16 cellular contexts compared by ENCODE assay signal in the genomic region with DNA sequence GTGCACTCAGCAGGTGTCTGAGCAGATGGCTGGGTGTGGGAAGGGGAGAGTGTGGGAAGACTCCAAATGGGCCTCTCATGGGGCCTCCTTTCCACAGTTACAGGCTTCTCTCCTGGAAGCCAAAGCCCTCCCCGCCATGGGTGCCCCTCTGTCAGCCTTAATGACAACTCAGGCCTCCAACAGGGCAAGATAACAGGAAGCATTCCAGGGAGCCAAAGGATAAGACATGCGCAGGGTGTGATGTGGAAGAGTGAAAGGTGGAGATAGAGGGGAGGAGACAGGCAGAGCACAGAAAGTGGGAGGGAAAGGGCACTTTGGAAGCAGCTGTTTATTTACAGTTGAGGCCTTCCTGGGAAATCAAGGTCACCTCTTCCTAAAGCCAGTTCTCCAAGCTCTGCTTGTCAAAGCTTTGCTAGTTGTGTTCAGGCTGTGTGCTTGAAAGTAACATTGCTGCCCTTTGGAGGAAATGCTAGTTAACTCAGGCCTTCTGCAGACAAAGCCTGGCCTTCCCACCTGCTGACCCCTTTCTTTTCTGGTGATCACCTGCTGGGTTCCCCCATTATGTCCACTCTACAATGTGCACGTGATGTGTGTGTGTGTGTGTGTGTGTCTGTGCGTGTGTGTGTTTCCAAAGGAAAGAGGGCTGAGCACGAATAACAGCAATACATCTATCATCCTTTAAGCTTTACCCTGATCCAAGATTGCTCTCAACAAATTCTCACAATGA. TPM values are rescaled to one million over a fixed set of nuclear protein-coding genes. Genes with fewer than 3 reads are reported as not detected.
DNase-seq lines count a peak whose midpoint lies in the region; ATAC-seq and TF ChIP-seq lines count a peak whose summit lies in the region.
"Had no signal": no experiment of that assay in that cellular context is flagged by ENCODE, and none has a peak within 500 bp of the region (broad histone marks: within the 10 kb centered on the region; RNA-seq: fewer than 3 reads in every experiment).

No MANE protein-coding gene starts in this region.

- H3K56ac ChIP-seq in H9 (ENCODE audit: insufficient read length, low read depth, low read length), result no peak overlapping the region

- peaks cover 3% of the 10 kb centered on the region for H3K23me2 ChIP-seq in H9 (ENCODE audit: insufficient read length, low read depth, low read length, poor library complexity, severe bottlenecking)

- H2BK120ac ChIP-seq in H9 (ENCODE audit: low read depth, low read length, poor library complexity, severe bottlenecking) (no peak overlapping the region), mesenchymal stem cell (ENCODE audit: low read depth, low read length) (no peak overlapping the region)

- H2AFZ ChIP-seq in H9 (ENCODE audit: low read length) (no peak overlapping the region), mesenchymal stem cell (ENCODE audit: low read depth, low read length) (no peak overlapping the region)

- H4K8ac ChIP-seq in H9 (replicated peaks; ENCODE audit: insufficient read length, low read depth, low read length) (no peak overlapping the region), mesenchymal stem cell (ENCODE audit: low read length) (no peak overlapping the region)

- no peaks in the 10 kb centered on the region for H3K79me1 ChIP-seq in H9 (ENCODE audit: insufficient read depth, low read depth, low read length, poor library complexity, severe bottlenecking)
- no peaks in the 10 kb centered on the region for H3K79me1 ChIP-seq in mesenchymal stem cell (replicated peaks; ENCODE audit: low read length, poor library complexity, severe bottlenecking)

- no peak for ATAC-seq in esophagus mucosa
- ATAC-seq in sciatic nerve, result no peak
- ATAC-seq: gastrocnemius medialis, PC-3 had no signal

- no peaks in the 10 kb centered on the region for H4K20me1 ChIP-seq in H9 (ENCODE audit: control insufficient read depth, insufficient read depth, insufficient read length)

- H3K4ac ChIP-seq in H9 (ENCODE audit: low read depth, low read length), result no peak overlapping the region
- H3K4ac ChIP-seq in mesenchymal stem cell (ENCODE audit: low read depth in 1 of 2, low read length in 2 of 2), result peak overlapping the region in 1 of 2 experiments; percentile 76

- H3K4me3 ChIP-seq in mesenchymal stem cell (ENCODE audit: insufficient read depth in 1 of 2, low read depth in 1 of 2, low read length in 2 of 2), result no peak overlapping the region
- H3K4me3 ChIP-seq: gastrocnemius medialis, transverse colon had no signal

- TF ChIP-seq CTCF in H9 (conservative IDR thresholded peaks at IDR 0.05), result no peak

- H3K4me1 ChIP-seq in H9 (ENCODE audit: insufficient read depth, low read length) (peaks cover 14% of the 10 kb centered on the region), mesenchymal stem cell (ENCODE audit: control insufficient read depth, insufficient read depth, low read depth, low read length) (peaks cover 17% of the 10 kb centered on the region)

- H3K79me2 ChIP-seq in H9 (ENCODE audit: insufficient read depth, low read length), result no peaks in the 10 kb centered on the region

- H3K14ac ChIP-seq in H9 (ENCODE audit: insufficient read depth, low read length), result 0 out of 2 replicates have a peak overlapping the region, but pooled peaks have one; percentile 61
- H3K14ac ChIP-seq in mesenchymal stem cell (ENCODE audit: low read length in 2 of 2), result peak overlapping the region in 1 of 2 experiments; percentile 92

- H3K9me3 ChIP-seq in H9 (ENCODE audit: control insufficient read depth, low read depth, low read length) (no peaks in the 10 kb centered on the region), mesenchymal stem cell (ENCODE audit: control insufficient read depth, low read length) (no peaks in the 10 kb centered on the region)
- H3K9me3 ChIP-seq: gastrocnemius medialis, neutrophil, transverse colon had no signal

- H3K27ac ChIP-seq in H9 (ENCODE audit: insufficient read length, low read depth, low read length) (peak overlapping the region; percentile 82), mesenchymal stem cell (ENCODE audit: low read length, poor library complexity, severe bottlenecking) (no peak overlapping the region)
- H3K27ac ChIP-seq: gastrocnemius medialis, neutrophil, transverse colon had no signal

- H3K9ac ChIP-seq in H9 (ENCODE audit: extremely low read depth, insufficient read length, low read length) (no peak overlapping the region), mesenchymal stem cell (ENCODE audit: low read length) (no peak overlapping the region)

- H2BK12ac ChIP-seq in H9 (ENCODE audit: insufficient read length, low read depth, low read length) (no peak overlapping the region), mesenchymal stem cell (ENCODE audit: low read length in 2 of 2) (peak overlapping the region; percentile 29 to 31)

- no peak overlapping the region for H4K5ac ChIP-seq in H9 (ENCODE audit: insufficient read length, low read depth, low read length)

- H3K18ac ChIP-seq in H9 (ENCODE audit: insufficient read length, low read depth, low read length) (no peak overlapping the region), mesenchymal stem cell (ENCODE audit: low read depth in 1 of 2, low read length in 2 of 2) (peak overlapping the region; percentile 48 to 74)

- H3K27me3 Mint-ChIP-seq in H9 (ENCODE audit: low read depth), result peaks cover 14% of the 10 kb centered on the region

- H3K36me3 Mint-ChIP-seq in H9 (ENCODE audit: insufficient read depth in 1 of 3, low read depth in 3 of 3), result no peaks in the 10 kb centered on the region; a peak in 1 of 7 replicates

- no peak overlapping the region for H2BK5ac ChIP-seq in H9 (ENCODE audit: insufficient read length, low read length)
- H2BK5ac ChIP-seq in mesenchymal stem cell (ENCODE audit: low read depth, low read length, poor library complexity, severe bottlenecking), result no peak overlapping the region

- no CpG with 5 or more reads among the region's 5 CpGs for WGBS in H9 (ENCODE audit: extremely low coverage, insufficient read length, low lambda C conversion rate)
- WGBS in mesenchymal stem cell, result 29% methylated on average over 3 of the region's 5 CpGs

- H3K4me1 Mint-ChIP-seq in H9, result peaks cover 40 to 41% of the 10 kb centered on the region in 2 experiments

- peak overlapping the region; percentile 36 to 43; a peak in 4 of 5 replicates for H3K4me3 Mint-ChIP-seq in H9
- H3K4me3 Mint-ChIP-seq: activated T-cell treated with anti-CD3 and anti-CD28 coated beads, Interleukin-2, amount 50 U/mL, for 24 hours had no signal

- DNase-seq in H9, result peak; percentile 86
- DNase-seq in NCI-H146 treated with DMSO at 0.1 percent for 48 hours (lab: John Stamatoyannopoulos, UW; ENCODE audit: unreplicated experiment), result peak; percentile 96
- peak; percentile 43 for DNase-seq in mesenchymal stem cell
- no peak for DNase-seq in effector CD4-positive, alpha-beta T cell
- no peak for DNase-seq in sciatic nerve (ENCODE audit: low spot score)
- DNase-seq in NK-92 (lab: John Stamatoyannopoulos, UW; ENCODE audit: unreplicated experiment), result no peak
- DNase-seq: activated CD4-positive, alpha-beta T cell treated with anti-CD3 and anti-CD28 coated beads for 48 hours; activated T-cell treated with anti-CD3 and anti-CD28 coated beads, Interleukin-2, amount 50 U/mL, for 24 hours; amygdala; effector CD8-positive, alpha-beta T cell; gastrocnemius medialis; PC-3; transverse colon had no signal

- H3K23ac ChIP-seq in H9 (ENCODE audit: insufficient read length, low read depth, low read length) (no peak overlapping the region), mesenchymal stem cell (ENCODE audit: low read length in 2 of 2) (no peak overlapping the region)

- H3K9me3 Mint-ChIP-seq in H9, result no peaks in the 10 kb centered on the region; a peak in 1 of 5 replicates
- H3K9me3 Mint-ChIP-seq: activated T-cell treated with anti-CD3 and anti-CD28 coated beads, Interleukin-2, amount 50 U/mL, for 24 hours had no signal

- H3K27me3 ChIP-seq in H9 (ENCODE audit: insufficient read depth, low read length) (no peaks in the 10 kb centered on the region; the same call in 1 of the 2 replicates), mesenchymal stem cell (ENCODE audit: control insufficient read depth in 1 of 2, insufficient read depth in 1 of 2, low read length in 2 of 2) (peaks cover 4 to 6% of the 10 kb centered on the region in 2 experiments)
- H3K27me3 ChIP-seq: gastrocnemius medialis had no signal

- H3K27ac Mint-ChIP-seq in H9, result no peak overlapping the region; a peak in 2 of 7 replicates
- H3K27ac Mint-ChIP-seq: activated T-cell treated with anti-CD3 and anti-CD28 coated beads, Interleukin-2, amount 50 U/mL, for 24 hours had no signal

- H4K91ac ChIP-seq in H9 (ENCODE audit: insufficient read length, low read depth, low read length) (no peak overlapping the region), mesenchymal stem cell (ENCODE audit: low read length) (peak overlapping the region; percentile 40)

- no peak overlapping the region for H2BK20ac ChIP-seq in H9 (ENCODE audit: low read depth, low read length, poor library complexity, severe bottlenecking)

- H2AK5ac ChIP-seq in H9 (ENCODE audit: insufficient read length, low read length), result no peak overlapping the region
- H2AK5ac ChIP-seq in mesenchymal stem cell (ENCODE audit: low read length, severe bottlenecking), result no peak overlapping the region

- intact Hi-C loops in sciatic nerve (cut with DNase I), result no loop called here

- no peak overlapping the region for H3T11ph ChIP-seq in H9 (ENCODE audit: low read length)

- H3K4me2 ChIP-seq in H9 (ENCODE audit: insufficient read depth, insufficient read length, low read length) (peak overlapping the region; percentile 21), mesenchymal stem cell (ENCODE audit: low read length, poor library complexity, severe bottlenecking) (no peak overlapping the region)

- H2BK15ac ChIP-seq in H9 (ENCODE audit: low read depth, low read length) (no peak overlapping the region), mesenchymal stem cell (ENCODE audit: low read depth, poor library complexity, severe bottlenecking) (no peak overlapping the region)

- no peaks in the 10 kb centered on the region for H3K36me3 ChIP-seq in mesenchymal stem cell (ENCODE audit: control insufficient read depth in 1 of 2, insufficient read depth in 2 of 2, low read depth in 1 of 2, low read length in 2 of 2)
- H3K36me3 ChIP-seq: gastrocnemius medialis, neutrophil, transverse colon had no signal

TF ChIP-seq in PFSK-1, 5 proteins besides CTCF, POLR2A, EP300 and RAD21 (continues in another document):
- no peak for TF ChIP-seq POLR2AphosphoS5 (IDR thresholded peaks at IDR 0.05; ENCODE audit: low read depth, low read length)

RNA-seq across cellular contexts. Expression of gene SMAD3, which starts 35.2 kb away (rescaled TPM):
- total RNA-seq in H9 (2021) (25.9 and 26.7 TPM in 2 replicates), esophagus mucosa (35.6 TPM), sciatic nerve (58.8 TPM)
- polyA plus RNA-seq in PFSK-1 (2012; ENCODE audit: insufficient read length, low read depth), result 19.5 TPM
- 126 TPM for polyA plus RNA-seq in mesenchymal stem cell (2013, experiment 1 of 2)
- polyA plus RNA-seq in mesenchymal stem cell (2013, experiment 2 of 2), result 125 TPM

Comparison
In these comparisons a context has a peak if more than half of its experiments do, and no peak if none do; other contexts are left out.
1. DNase-seq: peak in H9 (single experiment), NCI-H146 treated with DMSO at 0.1 percent for 48 hours (single experiment) and mesenchymal stem cell (single experiment); none in effector CD4-positive, alpha-beta T cell (single experiment), sciatic nerve (single experiment) and NK-92 (single experiment).